18 cellular contexts compared by ENCODE assay signal in the genomic region with DNA sequence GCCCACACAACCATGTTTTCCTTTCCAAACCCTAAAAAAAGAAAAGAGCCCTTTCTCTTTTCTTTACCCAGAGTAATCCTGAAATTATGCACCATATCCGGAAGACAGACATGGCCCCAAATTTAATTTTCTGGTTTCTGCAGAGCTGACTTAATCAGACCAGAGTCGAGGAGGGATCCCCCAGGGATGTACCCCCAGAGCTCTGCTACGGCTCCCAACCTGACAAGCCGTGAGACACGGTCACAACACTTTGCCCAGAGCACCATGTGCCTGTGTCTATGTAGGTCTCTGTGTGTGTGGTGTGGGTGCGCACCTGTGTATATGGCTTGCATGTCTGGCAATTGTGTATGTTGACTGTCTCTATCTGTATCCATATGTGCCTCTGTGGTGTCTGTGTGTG.
DNase-seq lines count a peak whose midpoint lies in the region; ATAC-seq and TF ChIP-seq lines count a peak whose summit lies in the region.
"Had no signal": no experiment of that assay in that cellular context is flagged by ENCODE, and none has a peak within 500 bp of the region (broad histone marks: within the 10 kb centered on the region; RNA-seq: fewer than 3 reads in every experiment).

No MANE protein-coding gene starts in this region.

- H2BK120ac ChIP-seq in mesenchymal stem cell (ENCODE audit: low read depth, low read length) = no peak overlapping the region

- no peak for TF ChIP-seq CTCF in SK-N-SH (IDR thresholded peaks at IDR 0.05)
- no peak for TF ChIP-seq CTCF in sigmoid colon (IDR thresholded peaks at IDR 0.05)

- no peak overlapping the region for H3K9ac ChIP-seq in SK-N-SH
- H3K9ac ChIP-seq in mesenchymal stem cell (ENCODE audit: low read length) = no peak overlapping the region
- H3K9ac ChIP-seq: BLaER1 had no signal

- no peaks in the 10 kb centered on the region for H3F3A ChIP-seq in SK-N-SH (replicated peaks; ENCODE audit: insufficient read depth)

- intact Hi-C loops in sigmoid colon (cut with DNase I) = no loop called here

- H3K4me2 ChIP-seq in SK-N-SH = no peak overlapping the region
- no peak overlapping the region for H3K4me2 ChIP-seq in mesenchymal stem cell (ENCODE audit: low read length, poor library complexity, severe bottlenecking)
- H3K4me2 ChIP-seq: A549 had no signal

- H3K27me3 ChIP-seq in SK-N-SH (ENCODE audit: insufficient read depth) = no peaks in the 10 kb centered on the region
- no peaks in the 10 kb centered on the region for H3K27me3 ChIP-seq in mesenchymal stem cell (ENCODE audit: control insufficient read depth in 1 of 2, insufficient read depth in 1 of 2, low read length in 2 of 2)
- H3K27me3 ChIP-seq in sigmoid colon = no peaks in the 10 kb centered on the region
- H3K27me3 ChIP-seq: BLaER1 had no signal

- DNase-seq in SK-N-SH = peak; percentile 46
- DNase-seq in mesenchymal stem cell = no peak
- peak; percentile 24 for DNase-seq in sigmoid colon
- no peak for DNase-seq in COLO829 (ENCODE audit: low spot score)
- DNase-seq in NCI-H1694 (lab: John Stamatoyannopoulos, UW) = no peak
- DNase-seq: AML-193; C1 segment of cervical spinal cord; Caco-2; Calu3; CD4-positive, alpha-beta memory T cell; CD4-positive, CD25-positive, alpha-beta regulatory T cell; CD8-positive, alpha-beta memory T cell; DMS79 treated with DMSO at 0.1 percent for 48 hours; GF-D8 had no signal

- TF ChIP-seq EP300 in SK-N-SH (IDR thresholded peaks at IDR 0.05; ENCODE audit: borderline replicate concordance in 1 of 2, low read depth in 1 of 2, low read length in 1 of 2) = peak in 1 of 2 experiments; percentile 44; a peak in 1 of 4 replicates
- TF ChIP-seq EP300 in sigmoid colon (IDR thresholded peaks at IDR 0.05) = no peak

- no peak overlapping the region for H2BK15ac ChIP-seq in mesenchymal stem cell (ENCODE audit: low read depth, poor library complexity, severe bottlenecking)

- H3K36me3 ChIP-seq in SK-N-SH (replicated peaks in 1 of 2; ENCODE audit: control insufficient read depth in 1 of 2, insufficient read depth in 2 of 2, low read length in 1 of 2) = no peaks in the 10 kb centered on the region
- H3K36me3 ChIP-seq in mesenchymal stem cell (ENCODE audit: control insufficient read depth in 1 of 2, insufficient read depth in 2 of 2, low read depth in 1 of 2, low read length in 2 of 2) = no peaks in the 10 kb centered on the region
- H3K36me3 ChIP-seq in sigmoid colon = no peaks in the 10 kb centered on the region
- H3K36me3 ChIP-seq: BLaER1 had no signal

- POLR2A ChIA-PET in SK-N-SH (lab: Yijun Ruan, JAX) = no interaction called here

- no peak for ATAC-seq in SK-N-SH treated with all-trans-retinoic acid at 6 μM for 48 hours
- ATAC-seq: A549 had no signal

- no peak overlapping the region for H3K4ac ChIP-seq in mesenchymal stem cell (ENCODE audit: low read depth in 1 of 2, low read length in 2 of 2)

- H3K4me1 ChIP-seq in SK-N-SH (ENCODE audit: control insufficient read depth in 1 of 2, insufficient read depth in 2 of 2, low read depth in 1 of 2, low read length in 1 of 2) = peaks cover 0 to 13% of the 10 kb centered on the region in 2 experiments; a peak in 1 of 4 replicates
- H3K4me1 ChIP-seq in mesenchymal stem cell (ENCODE audit: control insufficient read depth, insufficient read depth, low read depth, low read length) = no peaks in the 10 kb centered on the region
- no peaks in the 10 kb centered on the region for H3K4me1 ChIP-seq in sigmoid colon
- H3K4me1 ChIP-seq: A549, Caco-2 had no signal

- H3K9me3 ChIP-seq in SK-N-SH = no peaks in the 10 kb centered on the region
- H3K9me3 ChIP-seq in mesenchymal stem cell (ENCODE audit: control insufficient read depth, low read length) = no peaks in the 10 kb centered on the region
- H3K9me3 ChIP-seq in sigmoid colon = no peaks in the 10 kb centered on the region
- H3K9me3 ChIP-seq: A549, BLaER1, Caco-2 had no signal

- no peaks in the 10 kb centered on the region for H3K79me1 ChIP-seq in mesenchymal stem cell (replicated peaks; ENCODE audit: low read length, poor library complexity, severe bottlenecking)

- H2BK12ac ChIP-seq in mesenchymal stem cell (ENCODE audit: low read length in 2 of 2) = no peak overlapping the region

- H2AFZ ChIP-seq in SK-N-SH (ENCODE audit: low read depth) = no peak overlapping the region
- H2AFZ ChIP-seq in mesenchymal stem cell (ENCODE audit: low read depth, low read length) = no peak overlapping the region

- peak overlapping the region; percentile 7 for H4K8ac ChIP-seq in mesenchymal stem cell (ENCODE audit: low read length)

- 42% methylated on average over 5 of the region's 6 CpGs for WGBS in SK-N-SH (ENCODE audit: low lambda C conversion rate)
- WGBS in mesenchymal stem cell = 93% methylated on average over 6 of the region's 6 CpGs
- 92 to 94% methylated on average over 6 of the region's 6 CpGs for WGBS in sigmoid colon, 2 donors

- CTCF ChIA-PET in SK-N-SH (lab: Yijun Ruan, JAX) = interaction anchor here (0.7 to 1.0 kb wide), 3 partner anchors 35 to 645 kb away, joined by 3 to 4 read pairs (median 3); no protein-coding TSS in a partner anchor

- H3K79me2 ChIP-seq in SK-N-SH (ENCODE audit: insufficient read depth) = no peaks in the 10 kb centered on the region

- H3K14ac ChIP-seq in mesenchymal stem cell (ENCODE audit: low read length in 2 of 2) = no peak overlapping the region

- no peak overlapping the region for H3K23ac ChIP-seq in mesenchymal stem cell (ENCODE audit: low read length in 2 of 2)

- no peak for TF ChIP-seq POLR2A in sigmoid colon (IDR thresholded peaks at IDR 0.05)

- no peak overlapping the region for H3K18ac ChIP-seq in mesenchymal stem cell (ENCODE audit: low read depth in 1 of 2, low read length in 2 of 2)

- peak overlapping the region in 1 of 2 experiments; percentile 43; a peak in 2 of 4 replicates for H3K27ac ChIP-seq in SK-N-SH (ENCODE audit: low read depth in 2 of 2, low read length in 1 of 2)
- H3K27ac ChIP-seq in mesenchymal stem cell (ENCODE audit: low read length, poor library complexity, severe bottlenecking) = no peak overlapping the region
- no peak overlapping the region for H3K27ac ChIP-seq in sigmoid colon
- H3K27ac ChIP-seq: 22Rv1, A549 had no signal

- TF ChIP-seq RAD21 in SK-N-SH (IDR thresholded peaks at IDR 0.05; ENCODE audit: low read length) = no peak

- H2BK5ac ChIP-seq in mesenchymal stem cell (ENCODE audit: low read depth, low read length, poor library complexity, severe bottlenecking) = no peak overlapping the region

- H4K20me1 ChIP-seq in SK-N-SH (ENCODE audit: insufficient read depth) = no peaks in the 10 kb centered on the region
- H4K20me1 ChIP-seq: BLaER1 had no signal

- H3K4me3 ChIP-seq in SK-N-SH (ENCODE audit: low read depth in 2 of 2, low read length in 1 of 2) (no peak overlapping the region), mesenchymal stem cell (ENCODE audit: insufficient read depth in 1 of 2, low read depth in 1 of 2, low read length in 2 of 2) (no peak overlapping the region), sigmoid colon (no peak overlapping the region)
- H3K4me3 ChIP-seq: A549, BLaER1 had no signal

- no peak overlapping the region for H4K91ac ChIP-seq in mesenchymal stem cell (ENCODE audit: low read length)

- no peaks in the 10 kb centered on the region for H3K9me2 ChIP-seq in SK-N-SH

- no peak overlapping the region for H2AK5ac ChIP-seq in mesenchymal stem cell (ENCODE audit: low read length, severe bottlenecking)

TF ChIP-seq in SK-N-SH, 30 proteins besides CTCF, POLR2A, EP300 and RAD21:
- TF ChIP-seq GATA2 (CRISPR knock-in tag; IDR thresholded peaks at IDR 0.05) = no peak; the same call in 1 of the 2 replicates
- peak; percentile 29; the same call in 1 of the 2 replicates for TF ChIP-seq MXI1 (IDR thresholded peaks at IDR 0.05; ENCODE audit: low read depth, low read length)

TF ChIP-seq in SK-N-SH treated with all-trans-retinoic acid at 6 μM for 48 hours, 23 proteins besides CTCF, POLR2A, EP300 and RAD21 (continues in another document):
- TF ChIP-seq TOX (CRISPR knock-in tag; IDR thresholded peaks at IDR 0.05; ENCODE audit: borderline replicate concordance) = no peak
- TF ChIP-seq, protein P1, sequence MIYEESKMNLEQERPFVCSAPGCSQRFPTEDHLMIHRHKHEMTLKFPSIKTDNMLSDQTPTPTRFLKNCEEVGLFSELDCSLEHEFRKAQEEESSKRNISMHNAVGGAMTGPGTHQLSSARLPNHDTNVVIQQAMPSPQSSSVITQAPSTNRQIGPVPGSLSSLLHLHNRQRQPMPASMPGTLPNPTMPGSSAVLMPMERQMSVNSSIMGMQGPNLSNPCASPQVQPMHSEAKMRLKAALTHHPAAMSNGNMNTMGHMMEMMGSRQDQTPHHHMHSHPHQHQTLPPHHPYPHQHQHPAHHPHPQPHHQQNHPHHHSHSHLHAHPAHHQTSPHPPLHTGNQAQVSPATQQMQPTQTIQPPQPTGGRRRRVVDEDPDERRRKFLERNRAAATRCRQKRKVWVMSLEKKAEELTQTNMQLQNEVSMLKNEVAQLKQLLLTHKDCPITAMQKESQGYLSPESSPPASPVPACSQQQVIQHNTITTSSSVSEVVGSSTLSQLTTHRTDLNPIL (CRISPR knock-in tag; IDR thresholded peaks at IDR 0.05; ENCODE audit: low read depth) = no peak
- TF ChIP-seq ZFP30 (CRISPR knock-in tag; IDR thresholded peaks at IDR 0.05) = no peak
- no peak for TF ChIP-seq ISL1 (CRISPR knock-in tag; IDR thresholded peaks at IDR 0.05)
- no peak for TF ChIP-seq ESRRG (CRISPR knock-in tag; IDR thresholded peaks at IDR 0.05)
- TF ChIP-seq, protein P2, sequence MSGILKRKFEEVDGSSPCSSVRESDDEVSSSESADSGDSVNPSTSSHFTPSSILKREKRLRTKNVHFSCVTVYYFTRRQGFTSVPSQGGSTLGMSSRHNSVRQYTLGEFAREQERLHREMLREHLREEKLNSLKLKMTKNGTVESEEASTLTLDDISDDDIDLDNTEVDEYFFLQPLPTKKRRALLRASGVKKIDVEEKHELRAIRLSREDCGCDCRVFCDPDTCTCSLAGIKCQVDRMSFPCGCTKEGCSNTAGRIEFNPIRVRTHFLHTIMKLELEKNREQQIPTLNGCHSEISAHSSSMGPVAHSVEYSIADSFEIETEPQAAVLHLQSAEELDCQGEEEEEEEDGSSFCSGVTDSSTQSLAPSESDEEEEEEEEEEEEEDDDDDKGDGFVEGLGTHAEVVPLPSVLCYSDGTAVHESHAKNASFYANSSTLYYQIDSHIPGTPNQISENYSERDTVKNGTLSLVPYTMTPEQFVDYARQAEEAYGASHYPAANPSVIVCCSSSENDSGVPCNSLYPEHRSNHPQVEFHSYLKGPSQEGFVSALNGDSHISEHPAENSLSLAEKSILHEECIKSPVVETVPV (CRISPR knock-in tag; IDR thresholded peaks at IDR 0.05) = no peak
- TF ChIP-seq GLIS3 (CRISPR knock-in tag; IDR thresholded peaks at IDR 0.05) = no peak
- TF ChIP-seq ZNF70 (CRISPR knock-in tag; IDR thresholded peaks at IDR 0.05) = no peak
- TF ChIP-seq ZFP3 (CRISPR knock-in tag; IDR thresholded peaks at IDR 0.05) = no peak

Comparison
In these comparisons a context has a peak if more than half of its experiments do, and no peak if none do; other contexts are left out.
1. DNase-seq: peak in SK-N-SH (single experiment) and sigmoid colon (single experiment); none in mesenchymal stem cell (single experiment), COLO829 (single experiment) and NCI-H1694 (single experiment).